32 cellular contexts compared by ENCODE assay signal in genomic region chr4:102388636-102389035, GRCh38.
"Had no signal": no experiment of that assay in that cellular context is flagged by ENCODE, and none has a peak within 500 bp of the region (broad histone marks: within the 10 kb centered on the region; RNA-seq: fewer than 3 reads in every experiment).

No MANE protein-coding gene starts in this region.

- H3K36me3 Mint-ChIP-seq: activated naive CD8-positive, alpha-beta T cell; memory B cell; naive thymus-derived CD8-positive, alpha-beta T cell; stimulated activated naive B cell treated with anti-CD40 and anti-IgM and Interleukin-4, amounts not matched to agents 10 μg/mL and 1 μg/mL and 100 μg/mL, for 72 hours had no signal

- FAIRE-seq: pancreas, small intestine had no signal

- H3K9me3 ChIP-seq: heart right ventricle, pancreas, prostate gland, sigmoid colon, stomach, thyroid gland, upper lobe of right lung had no signal

- H3K36me3 ChIP-seq: brain microvascular endothelial cell, heart right ventricle, pancreas, prostate gland, sigmoid colon, stomach, thyroid gland, upper lobe of right lung had no signal

- H3K4me3 Mint-ChIP-seq: activated B cell treated with CpG ODN at 0.5 μM for 24 hours; activated CD8-positive, alpha-beta memory T cell treated with anti-CD3 and anti-CD28 coated beads, Interleukin-2, amount 10 ng/mL, durations not matched to agents 7 days and 5 days; activated CD8-positive, alpha-beta T cell treated with anti-CD3 and anti-CD28 coated beads, Interleukin-2, amount 10 ng/mL, durations not matched to agents 7 days and 5 days; activated naive CD8-positive, alpha-beta T cell; effector memory CD8-positive, alpha-beta T cell; memory B cell; naive thymus-derived CD8-positive, alpha-beta T cell; neural crest cell; stimulated activated naive B cell treated with anti-CD40 and anti-IgM and Interleukin-4, amounts not matched to agents 10 μg/mL and 1 μg/mL and 100 μg/mL, for 72 hours had no signal

- H3K27me3 ChIP-seq: brain microvascular endothelial cell, pancreas, sigmoid colon, stomach, thyroid gland, upper lobe of right lung had no signal

- H3K9me3 Mint-ChIP-seq: activated B cell treated with CpG ODN at 0.5 μM for 24 hours; activated T-helper 2 cell treated with anti-CD3 and anti-CD28 coated beads, Interferon-gamma antibody, Interleukin-2, Interleukin-4, amounts not matched to agents 10 μg/mL and 5 μg/mL and 100 μg/mL, durations not matched to agents 14 hours and 24 hours and 36 hours; effector memory CD8-positive, alpha-beta T cell; memory B cell; neural crest cell had no signal

- DNase-seq: activated B cell treated with CpG ODN at 0.5 μM for 24 hours; activated CD4-positive, alpha-beta T cell treated with anti-CD3 and anti-CD28 coated beads, Interleukin-2, amount 50 U/mL, for 1 hour; activated CD8-positive, alpha-beta memory T cell treated with anti-CD3 and anti-CD28 coated beads, Interleukin-2, amount 10 ng/mL, durations not matched to agents 7 days and 5 days; activated CD8-positive, alpha-beta T cell treated with anti-CD3 and anti-CD28 coated beads, Interleukin-2, amount 10 ng/mL, durations not matched to agents 7 days and 5 days; activated naive CD4-positive, alpha-beta T cell; activated T-cell treated with anti-CD3 and anti-CD28 coated beads, Interleukin-2, amount 50 U/mL, for 48 hours; anterior cingulate cortex; brain microvascular endothelial cell; caudate nucleus; cortex of kidney; effector memory CD8-positive, alpha-beta T cell; foreskin melanocyte; heart right ventricle; left cardiac atrium; naive thymus-derived CD8-positive, alpha-beta T cell; nucleus accumbens; pancreas; sigmoid colon; small intestine; stimulated activated CD4-positive, alpha-beta T cell treated with anti-CD3 and anti-CD28 coated beads, Interleukin-4, amount 100 ng/mL, for 24 hours; stimulated activated CD8-positive, alpha-beta memory T cell treated with anti-CD3 and anti-CD28 coated beads, Interleukin-4, amount 100 ng/mL, for 48 hours; stimulated activated naive B cell treated with anti-CD40 and anti-IgM and Interleukin-4, amounts not matched to agents 10 μg/mL and 1 μg/mL and 100 μg/mL, for 72 hours; stomach; T-helper 2 cell; thyroid gland; upper lobe of right lung had no signal

- H3K4me3 ChIP-seq: heart right ventricle, pancreas, prostate gland, sigmoid colon, stomach, thyroid gland, upper lobe of right lung had no signal

- H3K27ac Mint-ChIP-seq: activated B cell treated with CpG ODN at 0.5 μM for 24 hours; activated CD8-positive, alpha-beta memory T cell treated with anti-CD3 and anti-CD28 coated beads, Interleukin-2, amount 10 ng/mL, durations not matched to agents 7 days and 5 days; activated CD8-positive, alpha-beta T cell treated with anti-CD3 and anti-CD28 coated beads, Interleukin-2, amount 10 ng/mL, durations not matched to agents 7 days and 5 days; activated naive CD8-positive, alpha-beta T cell; activated T-helper 2 cell treated with anti-CD3 and anti-CD28 coated beads, Interferon-gamma antibody, Interleukin-2, Interleukin-4, amounts not matched to agents 10 μg/mL and 5 μg/mL and 100 μg/mL, durations not matched to agents 14 hours and 24 hours and 36 hours; effector memory CD8-positive, alpha-beta T cell; memory B cell; naive thymus-derived CD8-positive, alpha-beta T cell; stimulated activated naive B cell treated with anti-CD40 and anti-IgM and Interleukin-4, amounts not matched to agents 10 μg/mL and 1 μg/mL and 100 μg/mL, for 72 hours had no signal

- ATAC-seq: activated CD8-positive, alpha-beta memory T cell treated with anti-CD3 and anti-CD28 coated beads, Interleukin-2, amount 10 ng/mL, durations not matched to agents 7 days and 5 days; activated CD8-positive, alpha-beta T cell treated with anti-CD3 and anti-CD28 coated beads, Interleukin-2, amount 10 ng/mL, durations not matched to agents 7 days and 5 days; effector memory CD8-positive, alpha-beta T cell; esophagus mucosa; heart right ventricle; naive thymus-derived CD8-positive, alpha-beta T cell; pancreas; stimulated activated naive B cell treated with anti-CD40 and anti-IgM and Interleukin-4, amounts not matched to agents 10 μg/mL and 1 μg/mL and 100 μg/mL, for 72 hours; upper lobe of right lung had no signal

- H3K27ac ChIP-seq: brain microvascular endothelial cell, heart right ventricle, pancreas, prostate gland, sigmoid colon, stomach, thyroid gland, upper lobe of right lung had no signal

- H3K4me1 ChIP-seq: pancreas, prostate gland, sigmoid colon, stomach, thyroid gland, upper lobe of right lung had no signal
